ENCODE assay signal across 8 cellular contexts in the genomic region with DNA sequence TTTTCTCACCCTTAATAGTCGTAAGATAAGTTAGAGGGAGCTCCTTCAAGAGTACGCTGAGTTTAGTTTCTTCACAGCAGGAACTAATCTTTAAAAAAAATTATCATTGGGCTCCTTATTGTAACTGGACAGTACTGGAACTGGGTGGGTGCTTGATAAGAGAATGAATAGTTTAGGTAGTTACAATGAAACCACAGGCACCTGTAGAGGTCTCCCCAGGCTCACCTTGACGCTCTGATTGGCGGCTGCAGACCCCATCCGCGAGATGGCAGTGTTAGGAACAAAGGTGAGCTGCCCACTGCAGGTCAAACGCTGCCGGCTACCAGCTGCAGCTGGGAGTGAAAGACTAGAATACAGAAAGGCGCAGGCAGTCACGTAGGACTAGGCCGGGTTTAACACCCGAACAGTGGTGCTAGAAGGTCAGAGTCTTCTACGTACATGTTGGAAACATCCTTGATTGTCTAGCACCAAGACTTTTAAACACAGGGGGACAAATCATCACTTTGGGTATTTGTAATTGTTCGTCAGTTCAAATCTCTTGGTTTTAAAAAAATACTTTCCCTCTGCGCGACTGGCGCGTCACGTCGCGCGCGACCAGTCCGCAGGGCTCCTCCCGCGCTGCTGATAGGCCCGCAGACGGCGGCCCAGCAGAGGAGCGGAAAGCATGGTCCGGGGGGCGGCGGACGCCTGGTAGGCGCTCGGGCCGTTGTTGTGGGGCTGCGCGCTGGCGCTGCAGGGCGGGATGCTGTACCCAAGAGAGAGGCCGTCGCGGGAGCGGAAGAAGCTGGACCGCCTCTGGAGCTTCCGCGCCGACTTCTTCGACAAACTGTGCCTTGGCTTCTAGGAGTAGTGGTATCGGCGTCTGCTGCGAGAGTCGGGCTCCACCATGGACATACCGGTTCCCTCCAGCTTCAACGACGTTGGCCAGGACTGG. TPM values are rescaled to one million over a fixed set of nuclear protein-coding genes. Genes with fewer than 3 reads are reported as not detected.
DNase-seq lines count a peak whose midpoint lies in the region; ATAC-seq and TF ChIP-seq lines count a peak whose summit lies in the region.

No MANE protein-coding gene starts in this region.

- H3K27ac Mint-ChIP-seq in chondrocyte (ENCODE audit: unreplicated experiment) = no peak overlapping the region

- no peaks in the 10 kb centered on the region for H3K4me1 Mint-ChIP-seq in chondrocyte (ENCODE audit: low read depth)

- H3K4me3 Mint-ChIP-seq in chondrocyte (ENCODE audit: unreplicated experiment) = peak overlapping the region; percentile 31

- H3K36me3 Mint-ChIP-seq in chondrocyte (ENCODE audit: low read depth) = peaks cover 10% of the 10 kb centered on the region

- DNase-seq in NCI-H187 (lab: John Stamatoyannopoulos, UW) (peak; percentile 26 to 41), chondrocyte (ENCODE audit: low spot score) (peak; percentile 87), kidney glomerular epithelial cell (lab: John Stamatoyannopoulos, UW) (peak; percentile 75), SKM-1 treated with dmso at 0.1 percent for 144 hours (lab: John Stamatoyannopoulos, UW; ENCODE audit: unreplicated experiment) (no peak)
- DNase-seq in activated CD4-positive, CD25-positive, alpha-beta regulatory T cell treated with anti-CD3 and anti-CD28 coated beads, Interleukin-2, amount 50 U/mL, for 72 hours = peak; percentile 62
- DNase-seq in stimulated activated CD4-positive, alpha-beta T cell treated with anti-CD3 and anti-CD28 coated beads, Interleukin-1b, Interleukin-23, amount 100 ng/mL, for 24 hours (ENCODE audit: low read depth in 4 of 4, low spot score in 1 of 4) = peak in 3 of 4 experiments; percentile 9 to 56 (median 46)

- ATAC-seq in HG02678 (IDR thresholded peaks at IDR 0.05; ENCODE audit: unreplicated experiment) = peak; percentile 86

- peaks cover 4% of the 10 kb centered on the region for H3K9me3 Mint-ChIP-seq in chondrocyte (ENCODE audit: low read depth)

- peak; percentile 72 for TF ChIP-seq CTCF in GM12873 (IDR thresholded peaks at IDR 0.05; ENCODE audit: insufficient read depth, low read depth, low read length, missing control alignments)
- TF ChIP-seq CTCF in chondrocyte (IDR thresholded peaks at IDR 0.05) = peak; percentile 36

- no peaks in the 10 kb centered on the region for H3K27me3 Mint-ChIP-seq in chondrocyte (ENCODE audit: low read depth)

RNA-seq across cellular contexts. Expression of a gene that starts 45.6 kb away (rescaled TPM):
- 42.5 to 55.4 TPM (median 42.9 TPM) in 3 replicates for total RNA-seq in chondrocyte
